Comparison of ENCODE assay signal across 1 cellular context in genomic region chr15:67202091-67202490, GRCh38.
TF ChIP-seq lines count a peak whose summit lies in the region.

No MANE protein-coding gene starts in this region.

TF ChIP-seq in K562, 482 proteins besides CTCF, POLR2A, EP300 and RAD21:
- no peak for TF ChIP-seq CTCFL (IDR thresholded peaks at IDR 0.05; ENCODE audit: borderline replicate concordance, insufficient read depth, low read depth, low read length, poor library complexity, severe bottlenecking)
- no peak for TF ChIP-seq SIX5 (IDR thresholded peaks at IDR 0.05; ENCODE audit: borderline replicate concordance in 1 of 2, insufficient read depth in 1 of 2, low read depth in 1 of 2, low read length in 2 of 2)
